ENCODE assay signal across 27 cellular contexts in genomic region chr1:11174271-11174942, GRCh38. TPM values are rescaled to one million over a fixed set of nuclear protein-coding genes. Genes with fewer than 3 reads are reported as not detected.
DNase-seq lines count a peak whose midpoint lies in the region; TF ChIP-seq lines count a peak whose summit lies in the region.
"Had no signal": no experiment of that assay in that cellular context is flagged by ENCODE, and none has a peak within 500 bp of the region (broad histone marks: within the 10 kb centered on the region; RNA-seq: fewer than 3 reads in every experiment).

No MANE protein-coding gene starts in this region.

- H3K27ac ChIP-seq in SK-N-MC = peak overlapping the region; percentile 4; the same call in 1 of the 2 replicates
- H3K27ac ChIP-seq in testis = no peak overlapping the region
- H3K27ac ChIP-seq: BLaER1, brain microvascular endothelial cell had no signal

- no peak overlapping the region for H3K9ac ChIP-seq in SK-N-MC (ENCODE audit: insufficient read length)
- H3K9ac ChIP-seq: BLaER1 had no signal

- H3K9me3 Mint-ChIP-seq in chondrocyte (ENCODE audit: low read depth) = no peaks in the 10 kb centered on the region
- H3K9me3 Mint-ChIP-seq: activated T-cell treated with anti-CD3 and anti-CD28 coated beads, Interleukin-2, amount 50 U/mL, for 4 hours; naive thymus-derived CD4-positive, alpha-beta T cell; stimulated activated memory B cell treated with anti-CD40 and anti-IgM and Interleukin-4, amounts not matched to agents 10 μg/mL and 1 μg/mL and 100 μg/mL, for 72 hours; WTC11 had no signal

- H3K4me3 ChIP-seq in SK-N-MC (peak overlapping the region; percentile 6; the same call in 1 of the 2 replicates), testis (no peak overlapping the region), H7 (ENCODE audit: insufficient read depth, low read depth, low read length) (no peak overlapping the region)
- H3K4me3 ChIP-seq: BLaER1 had no signal

- no peaks in the 10 kb centered on the region for H3K27me3 Mint-ChIP-seq in chondrocyte (ENCODE audit: low read depth)
- H3K27me3 Mint-ChIP-seq: naive thymus-derived CD4-positive, alpha-beta T cell; stimulated activated memory B cell treated with anti-CD40 and anti-IgM and Interleukin-4, amounts not matched to agents 10 μg/mL and 1 μg/mL and 100 μg/mL, for 72 hours had no signal

- TF ChIP-seq CTCF in chondrocyte (IDR thresholded peaks at IDR 0.05) = peak; percentile 45
- no peak for TF ChIP-seq CTCF in testis (IDR thresholded peaks at IDR 0.05)

- H3K27me3 ChIP-seq in testis (no peaks in the 10 kb centered on the region), H7 (ENCODE audit: control insufficient read depth, insufficient read depth, low read length) (no peaks in the 10 kb centered on the region)
- H3K27me3 ChIP-seq: BLaER1, brain microvascular endothelial cell had no signal

- H3K36me3 ChIP-seq in SK-N-MC (ENCODE audit: insufficient read depth, low read length) = no peaks in the 10 kb centered on the region; the same call in 1 of the 2 replicates
- H3K36me3 ChIP-seq in testis (ENCODE audit: low read depth, missing control alignments) = no peaks in the 10 kb centered on the region
- H3K36me3 ChIP-seq in H7 (replicated peaks; ENCODE audit: control insufficient read depth, insufficient read depth, low read length) = peaks cover 1% of the 10 kb centered on the region

- intact Hi-C loops in testis (cut with DNase I; ENCODE audit: low total_unique reads) = no loop called here

- peak; percentile 18 for DNase-seq in SK-N-MC (ENCODE audit: low read depth, low spot score)
- no peak for DNase-seq in chondrocyte (ENCODE audit: low spot score)
- DNase-seq in midbrain (lab: John Stamatoyannopoulos, UW) = peak; percentile 4
- peak; percentile 41 for DNase-seq in testis
- DNase-seq in H7 = no peak
- DNase-seq in globus pallidus (ENCODE audit: low spot score) = no peak
- DNase-seq in NCI-H345 (lab: John Stamatoyannopoulos, UW) = no peak
- DNase-seq in T-helper 1 cell = no peak
- DNase-seq: activated CD4-positive, alpha-beta T cell treated with anti-CD3 and anti-CD28 coated beads, Interleukin-2, amount 50 U/mL, for 1 hour; activated naive CD4-positive, alpha-beta T cell; activated T-cell treated with anti-CD3 and anti-CD28 coated beads, Interleukin-2, amount 50 U/mL, for 4 hours; brain microvascular endothelial cell; DMS53; effector CD4-positive, alpha-beta T cell; GF-D8; Kasumi-1; kidney; naive thymus-derived CD4-positive, alpha-beta T cell; NCI-H1436 treated with DMSO at 0.1 percent for 48 hours; NCI-H2081 treated with DMSO at 0.1 percent for 48 hours; NCI-H226; SHP77 treated with DMSO at 0.1 percent for 48 hours had no signal

- H3K9me3 ChIP-seq in SK-N-MC (ENCODE audit: low read depth, low read length) (no peaks in the 10 kb centered on the region), testis (no peaks in the 10 kb centered on the region)
- H3K9me3 ChIP-seq: BLaER1 had no signal

- H3K27ac Mint-ChIP-seq in chondrocyte (ENCODE audit: unreplicated experiment) = peak overlapping the region; percentile 70
- H3K27ac Mint-ChIP-seq: stimulated activated memory B cell treated with anti-CD40 and anti-IgM and Interleukin-4, amounts not matched to agents 10 μg/mL and 1 μg/mL and 100 μg/mL, for 72 hours; WTC11 had no signal

- no peak for TF ChIP-seq POLR2A in testis (IDR thresholded peaks at IDR 0.05)

- 82 to 88% methylated on average over 7 of the region's 7 CpGs for WGBS in testis, 2 donors

- no peak overlapping the region for H3K4me3 Mint-ChIP-seq in chondrocyte (ENCODE audit: unreplicated experiment)
- H3K4me3 Mint-ChIP-seq: activated T-cell treated with anti-CD3 and anti-CD28 coated beads, Interleukin-2, amount 50 U/mL, for 4 hours; naive thymus-derived CD4-positive, alpha-beta T cell; stimulated activated memory B cell treated with anti-CD40 and anti-IgM and Interleukin-4, amounts not matched to agents 10 μg/mL and 1 μg/mL and 100 μg/mL, for 72 hours; WTC11 had no signal

- peaks cover 59% of the 10 kb centered on the region for H3K4me1 Mint-ChIP-seq in chondrocyte (ENCODE audit: low read depth)
- H3K4me1 Mint-ChIP-seq: naive thymus-derived CD4-positive, alpha-beta T cell; stimulated activated memory B cell treated with anti-CD40 and anti-IgM and Interleukin-4, amounts not matched to agents 10 μg/mL and 1 μg/mL and 100 μg/mL, for 72 hours had no signal

- H3K36me3 Mint-ChIP-seq in chondrocyte (ENCODE audit: low read depth) = no peaks in the 10 kb centered on the region
- H3K36me3 Mint-ChIP-seq: WTC11 had no signal

- H3K4me1 ChIP-seq in testis = peaks cover 10% of the 10 kb centered on the region
- H3K4me1 ChIP-seq: BLaER1 had no signal

RNA-seq across cellular contexts. Expression of gene ANGPTL7, which starts 14.7 kb away (rescaled TPM):
- total RNA-seq in chondrocyte (0.15 TPM in 1 of 3 replicates, not detected in the others), testis (not detected)
- 1.6 TPM for polyA plus RNA-seq in testis (ENCODE audit: insufficient read depth, low read depth, low replicate concordance)
- total RNA-seq in H7 (2014; rRNA removed; shearing (Covaris generic)) = not detected in 2 replicates
- total RNA-seq: activated T-cell treated with anti-CD3 and anti-CD28 coated beads, Interleukin-2, amount 50 U/mL, for 4 hours; liver; naive thymus-derived CD4-positive, alpha-beta T cell; WTC11 had no signal
- polyA plus RNA-seq: AG04450; naive thymus-derived CD4-positive, alpha-beta T cell had no signal

Comparison
In these comparisons a context has a peak if more than half of its experiments do, and no peak if none do; other contexts are left out.
1. DNase-seq: peak in SK-N-MC (single experiment), midbrain (single experiment) and testis (single experiment); none in chondrocyte (single experiment), H7 (single experiment), globus pallidus (single experiment), NCI-H345 (single experiment) and T-helper 1 cell (0 of 5).